Comparison of ENCODE assay signal across 6 cellular contexts in genomic region chr14:20427231-20428009, GRCh38. TPM values are rescaled to one million over a fixed set of nuclear protein-coding genes. Genes with fewer than 3 reads are reported as not detected.
DNase-seq lines count a peak whose midpoint lies in the region; ATAC-seq and TF ChIP-seq lines count a peak whose summit lies in the region.

No MANE protein-coding gene starts in this region.

- H3K27ac Mint-ChIP-seq in mesothelial cell of epicardium = no peak overlapping the region

- no peaks in the 10 kb centered on the region for H3K4me1 Mint-ChIP-seq in mesothelial cell of epicardium

- ATAC-seq in GM19324 (IDR thresholded peaks at IDR 0.05; ENCODE audit: low FRiP score, unreplicated experiment) (peak; percentile 69), body of pancreas (peak; percentile 42)

- intact Hi-C loops in A673 (cut with micrococcal nuclease; ENCODE audit: unreplicated experiment) = no loop called here
- intact Hi-C loops in body of pancreas (cut with DNase I) = no loop called here

- no peak overlapping the region for H3K4me3 Mint-ChIP-seq in mesothelial cell of epicardium

- no peaks in the 10 kb centered on the region for H3K36me3 Mint-ChIP-seq in mesothelial cell of epicardium

- H3K27ac ChIP-seq in A673 (ENCODE audit: low read depth, low read length, poor library complexity, severe bottlenecking) = no peak overlapping the region
- peak overlapping the region in 2 of 4 donors; percentile 31 to 39 for H3K27ac ChIP-seq in body of pancreas
- no peak overlapping the region for H3K27ac ChIP-seq in rectal smooth muscle tissue (ENCODE audit: low read depth, low read length)

- no peak for TF ChIP-seq POLR2A in body of pancreas (IDR thresholded peaks at IDR 0.05)

- H3K36me3 ChIP-seq in A673 (ENCODE audit: insufficient read depth, low read length, poor library complexity, severe bottlenecking) (no peaks in the 10 kb centered on the region), body of pancreas (replicated peaks in 1 of 2; ENCODE audit: insufficient read depth in 1 of 2, low read depth in 2 of 2) (no peaks in the 10 kb centered on the region), rectal smooth muscle tissue (ENCODE audit: control insufficient read depth, insufficient read depth, low read length) (no peaks in the 10 kb centered on the region)

- 59 to 69% methylated on average over 5 of the region's 5 CpGs for WGBS in body of pancreas, 2 donors

- H3K9me3 Mint-ChIP-seq in mesothelial cell of epicardium = no peaks in the 10 kb centered on the region

- CTCF ChIA-PET in A673 (lab: Charles Lee) = no interaction called here

- no TSS peak for BruUV-seq in A673 (replicated peaks; lab: Mats Ljungman, UMichigan)

- no peaks in the 10 kb centered on the region for H3K9me3 ChIP-seq in A673 (ENCODE audit: low read depth, low read length, poor library complexity, severe bottlenecking)
- no peaks in the 10 kb centered on the region for H3K9me3 ChIP-seq in body of pancreas

- POLR2A ChIA-PET in A673 (lab: Charles Lee; ENCODE audit: low non-redundant PET) = no interaction called here

- DNase-seq in A673 (ENCODE audit: low spot score) (peak; percentile 48), HuH-7 (ENCODE audit: low spot score) (peak; percentile 52), body of pancreas (peak in 1 of 4 donors; percentile 11), mesothelial cell of epicardium (ENCODE audit: low spot score in 2 of 2, unreplicated experiment in 2 of 2) (no peak)

- H3K9ac ChIP-seq in rectal smooth muscle tissue (ENCODE audit: low read length) = no peak overlapping the region

- TF ChIP-seq CTCF in A673 (conservative IDR thresholded peaks at IDR 0.05; ENCODE audit: low read depth, low read length) = no peak
- TF ChIP-seq CTCF in body of pancreas (IDR thresholded peaks at IDR 0.05) = no peak
- no peak for TF ChIP-seq CTCF in mesothelial cell of epicardium (IDR thresholded peaks at IDR 0.05; ENCODE audit: unreplicated experiment)

- no peak overlapping the region for H3K4me3 ChIP-seq in A673 (ENCODE audit: low read depth, low read length, poor library complexity, severe bottlenecking)
- no peak overlapping the region for H3K4me3 ChIP-seq in body of pancreas
- H3K4me3 ChIP-seq in rectal smooth muscle tissue (ENCODE audit: low read length) = peak overlapping the region; percentile 35

- H3K27me3 ChIP-seq in A673 (replicated peaks; ENCODE audit: insufficient read depth, low read depth, low read length, poor library complexity) = no peaks in the 10 kb centered on the region
- no peaks in the 10 kb centered on the region for H3K27me3 ChIP-seq in body of pancreas
- no peaks in the 10 kb centered on the region for H3K27me3 ChIP-seq in rectal smooth muscle tissue (ENCODE audit: control insufficient read depth, insufficient read depth, low read length)

- H3K27me3 Mint-ChIP-seq in mesothelial cell of epicardium (ENCODE audit: low read depth) = no peaks in the 10 kb centered on the region

- H3K4me1 ChIP-seq in A673 (ENCODE audit: insufficient read depth, low read length, poor library complexity, severe bottlenecking) (no peaks in the 10 kb centered on the region), body of pancreas (peaks cover 8% of the 10 kb centered on the region), rectal smooth muscle tissue (ENCODE audit: control insufficient read depth, insufficient read depth, low read length) (no peaks in the 10 kb centered on the region)

RNA-seq across cellular contexts. Expression of gene KLHL33, which starts 8.5 kb away (rescaled TPM):
- 0.04 and 0.13 TPM in 2 replicates for total RNA-seq in A673 (2021)
- total RNA-seq in body of pancreas = under 1 TPM in 1 of 2 donors, not detected in 1; 0.26 TPM
- 0.11 to 0.16 TPM (median 0.13 TPM) in 3 replicates for total RNA-seq in mesothelial cell of epicardium

RNA-seq across cellular contexts. Expression of gene TEP1, which starts 14.1 kb away (rescaled TPM):
- total RNA-seq in A673 (2021) (12.3 and 15.9 TPM in 2 replicates), body of pancreas (10 to 100 TPM; 32.3 to 35.3 TPM), mesothelial cell of epicardium (12.8 to 18.3 TPM (median 16.8 TPM) in 3 replicates)

RNA-seq across cellular contexts. Expression of gene OSGEP, which starts 27.2 kb away (rescaled TPM):
- total RNA-seq in A673 (2021) (59.2 and 67.8 TPM in 2 replicates), body of pancreas (10 to 100 TPM; 36.1 to 53.4 TPM), mesothelial cell of epicardium (67.0 to 72.9 TPM (median 69.7 TPM) in 3 replicates)

RNA-seq across cellular contexts. Expression of gene APEX1, which starts 27.6 kb away (rescaled TPM):
- 277 and 299 TPM in 2 replicates for total RNA-seq in A673 (2021)
- total RNA-seq in body of pancreas = 100 to 1,000 TPM in 1 of 2 donors, 10 to 100 TPM in 1; 86.7 to 101 TPM
- 283 to 304 TPM (median 299 TPM) in 3 replicates for total RNA-seq in mesothelial cell of epicardium

RNA-seq across cellular contexts. Expression of gene PIP4P1, which starts 33.8 kb away (rescaled TPM):
- total RNA-seq in A673 (2021) (32.4 and 34.9 TPM in 2 replicates), body of pancreas (10 to 100 TPM; 12.2 to 12.5 TPM), mesothelial cell of epicardium (32.3 to 37.5 TPM (median 33.7 TPM) in 3 replicates)

Comparison
In these comparisons a context has a peak if more than half of its experiments do, and no peak if none do; other contexts are left out.
1. DNase-seq: peak in A673 (single experiment) and HuH-7 (single experiment); none in mesothelial cell of epicardium (0 of 2).